In the genomic region with DNA sequence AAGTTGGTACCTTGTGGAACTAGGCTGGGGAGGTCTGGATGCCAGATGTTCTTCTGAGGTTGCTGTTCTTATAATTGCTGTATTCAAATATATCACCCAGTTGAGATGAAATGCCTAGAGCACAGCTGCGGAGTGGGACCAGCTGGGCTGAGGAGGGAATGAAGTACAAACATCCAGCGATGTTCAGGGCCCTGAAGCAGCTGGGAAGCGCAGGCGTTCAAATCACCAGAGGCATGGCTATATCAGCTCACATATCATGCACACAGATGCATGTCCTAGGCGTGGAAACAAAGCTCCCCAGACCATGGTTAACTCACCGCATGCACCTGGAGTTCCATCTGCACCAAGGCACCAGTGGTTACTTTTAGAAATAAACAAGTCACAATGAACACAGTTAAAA, we compare ENCODE assay signal across 11 cellular contexts. TPM values are rescaled to one million over a fixed set of nuclear protein-coding genes. Genes with fewer than 3 reads are reported as not detected.
DNase-seq lines count a peak whose midpoint lies in the region; ATAC-seq, FAIRE-seq and TF ChIP-seq lines count a peak whose summit lies in the region.
"Not testable (repeated sequence)": the region's sequence is repeated elsewhere in the genome, so short reads cannot be mapped to it uniquely, and the experiment has no call there.
"Had no signal": no experiment of that assay in that cellular context is flagged by ENCODE, and none has a peak within 500 bp of the region (broad histone marks: within the 10 kb centered on the region; RNA-seq: fewer than 3 reads in every experiment).

No MANE protein-coding gene starts in this region.

- ATAC-seq in SK-N-SH treated with all-trans-retinoic acid at 6 μM for 48 hours (peak; percentile 10; the same call in 1 of the 3 replicates), heart left ventricle (peak; percentile 16 to 71 (median 48)), left ventricle myocardium superior (peak; percentile 63), mucosa of descending colon (peak; percentile 20)

- not testable (repeated sequence) for H3K9me3 ChIP-seq in heart left ventricle, mucosa of descending colon

- not testable (repeated sequence) for H3K4me3 ChIP-seq in heart left ventricle, mucosa of descending colon

- intact Hi-C loops in heart left ventricle (cut with DNase I); left ventricle myocardium superior (cut with micrococcal nuclease); mucosa of descending colon (cut with DNase I, micrococcal nuclease): not testable (repeated sequence)

- peak; percentile 96 for FAIRE-seq in endometrium (lab: Jason Lieb, UNC)

- not testable (repeated sequence) for TF ChIP-seq CTCF in heart left ventricle (IDR thresholded peaks at IDR 0.05); mucosa of descending colon (IDR thresholded peaks at IDR 0.05)

- TF ChIP-seq POLR2A in heart left ventricle (IDR thresholded peaks at IDR 0.05), result not testable (repeated sequence)

- not testable (repeated sequence) for DNase-seq in heart left ventricle, left ventricle myocardium superior, mucosa of descending colon

- not testable (repeated sequence) for H3K27me3 ChIP-seq in heart left ventricle

- not testable (repeated sequence) for H3K36me3 ChIP-seq in heart left ventricle; mucosa of descending colon (ENCODE audit: low read depth)

- WGBS in heart left ventricle, 4 donors, result 69 to 81% methylated on average over 2 of the region's 6 CpGs; no CpG with 5 or more reads in 2 of the 4 donors

- not testable (repeated sequence) for H3K27ac ChIP-seq in heart left ventricle

- not testable (repeated sequence) for H3K4me1 ChIP-seq in heart left ventricle; mucosa of descending colon (ENCODE audit: low read depth)

RNA-seq across cellular contexts. Expression of a gene that starts 7.3 kb away (rescaled TPM):
- 1 to 10 TPM in 1 of 9 donors, under 1 TPM in 3, not detected in 5; 0.14 to 1.5 (median 0.44) TPM for total RNA-seq in heart left ventricle
- under 1 TPM; 0.25 to 0.30 TPM for polyA plus RNA-seq in heart left ventricle
- total RNA-seq in left ventricle myocardium superior, result not detected
- 1 to 10 TPM; 1.1 to 5.5 (median 2.0) TPM for total RNA-seq in mucosa of descending colon
- total RNA-seq: Daoy had no signal
- polyA plus RNA-seq: CD14-positive monocyte; CD4-positive, alpha-beta memory T cell; CD4-positive, CD25-positive, alpha-beta regulatory T cell; CD8-positive, alpha-beta memory T cell had no signal

RNA-seq across cellular contexts. Expression of a gene that starts 52.4 kb away (rescaled TPM):
- total RNA-seq in heart left ventricle (1 to 10 TPM in 6 of 9 donors, under 1 TPM in 1, not detected in 2; 0.72 to 2.9 (median 1.6) TPM), left ventricle myocardium superior (not detected), mucosa of descending colon (10 to 100 TPM in 2 of 3 donors, under 1 TPM in 1; 0.80 to 36.1 (median 17.5) TPM)
- 1 to 10 TPM; 1.9 to 3.4 TPM for polyA plus RNA-seq in heart left ventricle
- total RNA-seq: CD8-positive, alpha-beta memory T cell; Daoy; G401 had no signal
- polyA plus RNA-seq: CD14-positive monocyte had no signal

Comparison
In these comparisons a context has a peak if more than half of its experiments do, and no peak if none do; other contexts are left out.
1. ATAC-seq: peak in every context shown above with its lines; median percentile 63 in left ventricle myocardium superior; 48 in heart left ventricle; 20 in mucosa of descending colon; 10 in SK-N-SH treated with all-trans-retinoic acid at 6 μM for 48 hours.